ENCODE assay signal across 11 cellular contexts in genomic region chr9:37324691-37325490, GRCh38.
DNase-seq lines count a peak whose midpoint lies in the region; ATAC-seq, FAIRE-seq and TF ChIP-seq lines count a peak whose summit lies in the region.
"Had no signal": no experiment of that assay in that cellular context is flagged by ENCODE, and none has a peak within 500 bp of the region (broad histone marks: within the 10 kb centered on the region; RNA-seq: fewer than 3 reads in every experiment).

No MANE protein-coding gene starts in this region.

- in situ Hi-C loops in KBM-7 (cut with MboI; ENCODE audit: low pct_unique_long_range_greater_than_20kb, low sequenced_read_pairs): no loop called here
- in situ Hi-C loops in mammary epithelial cell (cut with MboI; ENCODE audit: low sequenced_read_pairs in 2 of 2): no loop called here

- H2BK12ac ChIP-seq in trophoblast cell (ENCODE audit: low read length): no peak overlapping the region

- no peaks in the 10 kb centered on the region for H3K79me1 ChIP-seq in trophoblast cell (ENCODE audit: low read length)

- POLR2A ChIA-PET in CD8-positive, alpha-beta memory T cell (lab: Charles Lee): no interaction called here

- no peak overlapping the region for H2BK120ac ChIP-seq in trophoblast cell (ENCODE audit: insufficient read depth, low read length, poor library complexity)

- H2BK5ac ChIP-seq in trophoblast cell (ENCODE audit: low read depth, low read length, poor library complexity): no peak overlapping the region

- no peak overlapping the region for H4K91ac ChIP-seq in trophoblast cell (ENCODE audit: low read depth, low read length)

- 97% methylated on average over 5 of the region's 5 CpGs for WGBS in mammary epithelial cell (ENCODE audit: low coverage, missing lambda C conversion rate)
- no CpG with 5 or more reads among the region's 5 CpGs for WGBS in trophoblast cell (ENCODE audit: extremely low coverage, insufficient coverage, insufficient read length)

- no peak overlapping the region for H3K4ac ChIP-seq in trophoblast cell (ENCODE audit: low read depth, low read length)

- H3K4me2 ChIP-seq in BLaER1 treated with 17β-estradiol and CSF1 and Interleukin-3, amounts not matched to agents 10 nM and 100 nM: peak overlapping the region; percentile 66 to 93 (median 78)
- H3K4me2 ChIP-seq in astrocyte (ENCODE audit: low read length) (peak overlapping the region; percentile 46), mammary epithelial cell (ENCODE audit: insufficient read depth, low read depth, low read length) (no peak overlapping the region), trophoblast cell (ENCODE audit: low read length) (no peak overlapping the region)

- ATAC-seq in GM19395 (IDR thresholded peaks at IDR 0.05; ENCODE audit: unreplicated experiment) (peak; percentile 34), HG03469 (IDR thresholded peaks at IDR 0.05; ENCODE audit: unreplicated experiment) (no peak)

- H3K27ac Mint-ChIP-seq in astrocyte (ENCODE audit: unreplicated experiment): no peak overlapping the region
- peak overlapping the region in 1 of 8 donors; percentile 42 for H3K27ac Mint-ChIP-seq in CD8-positive, alpha-beta memory T cell
- H3K27ac Mint-ChIP-seq: stimulated activated effector memory CD8-positive, alpha-beta T cell treated with anti-CD3 and anti-CD28 coated beads, Interleukin-12 subunit alpha, Interleukin-12 subunit beta, amount 100 ng/mL, for 72 hours had no signal

- H3K9me3 Mint-ChIP-seq in astrocyte (ENCODE audit: unreplicated experiment): no peaks in the 10 kb centered on the region
- no peaks in the 10 kb centered on the region for H3K9me3 Mint-ChIP-seq in CD8-positive, alpha-beta memory T cell
- H3K9me3 Mint-ChIP-seq: stimulated activated effector memory CD8-positive, alpha-beta T cell treated with anti-CD3 and anti-CD28 coated beads, Interleukin-12 subunit alpha, Interleukin-12 subunit beta, amount 100 ng/mL, for 72 hours had no signal

- intact Hi-C loops in mammary epithelial cell (cut with micrococcal nuclease): no loop called here

- peak; percentile 74 for DNase-seq in KBM-7
- no peak for DNase-seq in astrocyte (ENCODE audit: low read depth)
- no peak for DNase-seq in CD8-positive, alpha-beta memory T cell
- no peak for DNase-seq in mammary epithelial cell
- DNase-seq in trophoblast cell: no peak
- DNase-seq: DND-41, KG1 had no signal

- H3K79me2 ChIP-seq in astrocyte (ENCODE audit: insufficient read depth, low read length) (no peaks in the 10 kb centered on the region), mammary epithelial cell (ENCODE audit: insufficient read depth, low read length) (no peaks in the 10 kb centered on the region), trophoblast cell (ENCODE audit: control insufficient read depth, insufficient read depth, low read length, poor library complexity) (no peaks in the 10 kb centered on the region)

- H3K9me3 ChIP-seq in BLaER1 treated with 17β-estradiol and CSF1 and Interleukin-3, amounts not matched to agents 10 nM and 100 nM (replicated peaks in 1 of 11): 0 out of 22 replicates have a peak, but pooled peaks cover 0 to 3% (median 0%) of the 10 kb centered on the region in 11 experiments
- no peaks in the 10 kb centered on the region for H3K9me3 ChIP-seq in astrocyte (ENCODE audit: insufficient read depth, low read depth, low read length)
- no peaks in the 10 kb centered on the region for H3K9me3 ChIP-seq in CD8-positive, alpha-beta memory T cell (ENCODE audit: low read length)
- H3K9me3 ChIP-seq in mammary epithelial cell (replicated peaks; ENCODE audit: insufficient read depth, low read length): no peaks in the 10 kb centered on the region
- no peaks in the 10 kb centered on the region for H3K9me3 ChIP-seq in trophoblast cell (ENCODE audit: insufficient read depth, low read depth, low read length)

- H3K9ac ChIP-seq in BLaER1 treated with 17β-estradiol and CSF1 and Interleukin-3, amounts not matched to agents 10 nM and 100 nM: peak overlapping the region; percentile 59 to 75 (median 68)
- H3K9ac ChIP-seq in astrocyte (ENCODE audit: low read length) (peak overlapping the region; percentile 28), mammary epithelial cell (ENCODE audit: insufficient read depth, low read length) (no peak overlapping the region), trophoblast cell (ENCODE audit: low read length) (no peak overlapping the region)

- H3K36me3 Mint-ChIP-seq in astrocyte (ENCODE audit: low read depth, unreplicated experiment): no peaks in the 10 kb centered on the region
- peaks cover 0 to 38% (median 4%) of the 10 kb centered on the region in 3 donors for H3K36me3 Mint-ChIP-seq in CD8-positive, alpha-beta memory T cell

- no peak for FAIRE-seq in astrocyte (lab: Jason Lieb, UNC)

- peak overlapping the region in 7 of 10 experiments; percentile 1 to 49 (median 9); a peak in 6 of 20 replicates for H3K4me3 ChIP-seq in BLaER1 treated with 17β-estradiol and CSF1 and Interleukin-3, amounts not matched to agents 10 nM and 100 nM
- H3K4me3 ChIP-seq in astrocyte (ENCODE audit: insufficient read depth, low read depth, low read length) (no peak overlapping the region), mammary epithelial cell (replicated peaks in 1 of 3; ENCODE audit: insufficient read depth in 1 of 3, low read depth in 2 of 3, low read length in 3 of 3) (no peak overlapping the region), trophoblast cell (ENCODE audit: low read depth, low read length) (no peak overlapping the region)
- no peak overlapping the region for H3K4me3 ChIP-seq in CD8-positive, alpha-beta memory T cell (ENCODE audit: low read length)

- dilution Hi-C loops in mammary epithelial cell (cut with HindIII; ENCODE audit: low sequenced_read_pairs): no loop called here

- H3K27ac ChIP-seq in BLaER1 treated with 17β-estradiol and CSF1 and Interleukin-3, amounts not matched to agents 10 nM and 100 nM: peak overlapping the region; percentile 25 to 84 (median 81); a peak in 21 of 22 replicates
- peak overlapping the region; percentile 4 for H3K27ac ChIP-seq in astrocyte (ENCODE audit: low read depth, low read length)
- H3K27ac ChIP-seq in CD8-positive, alpha-beta memory T cell (ENCODE audit: low read depth, low read length): no peak overlapping the region
- H3K27ac ChIP-seq in mammary epithelial cell (ENCODE audit: insufficient read depth, low read depth, low read length): no peak overlapping the region
- H3K27ac ChIP-seq in trophoblast cell (ENCODE audit: low read depth, low read length): no peak overlapping the region

- CTCF ChIA-PET in CD8-positive, alpha-beta memory T cell (lab: Charles Lee): no interaction called here
- CTCF ChIA-PET in mammary epithelial cell (lab: Charles Lee; ENCODE audit: low non-redundant PET): no interaction called here

- H3K27me3 Mint-ChIP-seq in astrocyte (ENCODE audit: low read depth, unreplicated experiment): no peaks in the 10 kb centered on the region
- no peaks in the 10 kb centered on the region for H3K27me3 Mint-ChIP-seq in CD8-positive, alpha-beta memory T cell

- H2AFZ ChIP-seq in astrocyte (ENCODE audit: low read depth, low read length) (no peak overlapping the region), mammary epithelial cell (ENCODE audit: low read depth, low read length) (no peak overlapping the region), trophoblast cell (ENCODE audit: insufficient read depth, low read length, poor library complexity) (no peak overlapping the region)

- peaks cover 0 to 74% (median 22%) of the 10 kb centered on the region in 11 experiments; a peak in 16 of 22 replicates for H3K36me3 ChIP-seq in BLaER1 treated with 17β-estradiol and CSF1 and Interleukin-3, amounts not matched to agents 10 nM and 100 nM
- no peaks in the 10 kb centered on the region for H3K36me3 ChIP-seq in astrocyte (ENCODE audit: insufficient read depth, low read length)
- no peaks in the 10 kb centered on the region for H3K36me3 ChIP-seq in CD8-positive, alpha-beta memory T cell (ENCODE audit: insufficient read depth, low read length)
- no peaks in the 10 kb centered on the region for H3K36me3 ChIP-seq in mammary epithelial cell (ENCODE audit: insufficient read depth, low read length)
- H3K36me3 ChIP-seq in trophoblast cell (ENCODE audit: control insufficient read depth in 1 of 2, insufficient read depth in 2 of 2, low read length in 2 of 2): no peaks in the 10 kb centered on the region

- no peak overlapping the region for H3K4me3 Mint-ChIP-seq in astrocyte (ENCODE audit: unreplicated experiment)
- H3K4me3 Mint-ChIP-seq in CD8-positive, alpha-beta memory T cell: no peak overlapping the region
- H3K4me3 Mint-ChIP-seq: stimulated activated effector memory CD8-positive, alpha-beta T cell treated with anti-CD3 and anti-CD28 coated beads, Interleukin-12 subunit alpha, Interleukin-12 subunit beta, amount 100 ng/mL, for 72 hours had no signal

- no peaks in the 10 kb centered on the region for H3K27me3 ChIP-seq in BLaER1 treated with 17β-estradiol and CSF1 and Interleukin-3, amounts not matched to agents 10 nM and 100 nM
- H3K27me3 ChIP-seq in astrocyte (ENCODE audit: insufficient read depth, low read length) (no peaks in the 10 kb centered on the region), mammary epithelial cell (ENCODE audit: insufficient read depth, low read length) (no peaks in the 10 kb centered on the region), trophoblast cell (ENCODE audit: insufficient read depth, low read length) (no peaks in the 10 kb centered on the region)
- H3K27me3 ChIP-seq in CD8-positive, alpha-beta memory T cell (ENCODE audit: insufficient read depth, low read length, poor library complexity, severe bottlenecking): no peaks in the 10 kb centered on the region

- no peak overlapping the region for H2AK5ac ChIP-seq in trophoblast cell (ENCODE audit: low read length)

- H3K18ac ChIP-seq in trophoblast cell (ENCODE audit: low read length): no peak overlapping the region

- no peak for TF ChIP-seq CTCF in astrocyte (IDR thresholded peaks at IDR 0.05; ENCODE audit: insufficient read depth, low read depth, low read length)
- TF ChIP-seq CTCF in mammary epithelial cell (conservative IDR thresholded peaks at IDR 0.05 in 1 of 2, IDR thresholded peaks at IDR 0.05 in 1 of 2; ENCODE audit: extremely low read depth in 1 of 2, insufficient read depth in 1 of 2, low read depth in 1 of 2, low read length in 2 of 2): no peak

- H4K20me1 ChIP-seq in BLaER1 treated with 17β-estradiol and CSF1 and Interleukin-3, amounts not matched to agents 10 nM and 100 nM: peaks cover 0 to 42% (median 0%) of the 10 kb centered on the region in 11 experiments; a peak in 3 of 22 replicates
- H4K20me1 ChIP-seq in astrocyte (ENCODE audit: insufficient read depth, low read length): no peaks in the 10 kb centered on the region
- H4K20me1 ChIP-seq in mammary epithelial cell (ENCODE audit: insufficient read depth, low read length): no peaks in the 10 kb centered on the region

- no peak overlapping the region for H4K8ac ChIP-seq in trophoblast cell (ENCODE audit: low read depth, low read length)

- no peak overlapping the region for H3K14ac ChIP-seq in trophoblast cell (ENCODE audit: low read length)

- peaks cover 11% of the 10 kb centered on the region for H3K4me1 Mint-ChIP-seq in astrocyte (ENCODE audit: low read depth, unreplicated experiment)
- peaks cover 0 to 6% (median 4%) of the 10 kb centered on the region in 3 donors for H3K4me1 Mint-ChIP-seq in CD8-positive, alpha-beta memory T cell
- H3K4me1 Mint-ChIP-seq: stimulated activated effector memory CD8-positive, alpha-beta T cell treated with anti-CD3 and anti-CD28 coated beads, Interleukin-12 subunit alpha, Interleukin-12 subunit beta, amount 100 ng/mL, for 72 hours had no signal

- H3K23ac ChIP-seq in trophoblast cell (ENCODE audit: low read length): no peak overlapping the region

- H4K12ac ChIP-seq in trophoblast cell (ENCODE audit: low read depth, low read length): no peak overlapping the region

- H3K4me1 ChIP-seq in BLaER1 treated with 17β-estradiol and CSF1 and Interleukin-3, amounts not matched to agents 10 nM and 100 nM: peaks cover 44 to 97% (median 69%) of the 10 kb centered on the region in 10 experiments
- H3K4me1 ChIP-seq in astrocyte (ENCODE audit: insufficient read depth, low read length) (peaks cover 8% of the 10 kb centered on the region), mammary epithelial cell (ENCODE audit: insufficient read depth, low read length) (no peaks in the 10 kb centered on the region), trophoblast cell (ENCODE audit: control insufficient read depth in 1 of 2, insufficient read depth in 2 of 2, low read length in 2 of 2) (no peaks in the 10 kb centered on the region)
- H3K4me1 ChIP-seq in CD8-positive, alpha-beta memory T cell (ENCODE audit: insufficient read depth, low read length): no peaks in the 10 kb centered on the region

- BruUV-seq in mammary epithelial cell (replicated peaks; lab: Mats Ljungman, UMichigan): no TSS peak

Comparison
In these comparisons a context has a peak if more than half of its experiments do, and no peak if none do; other contexts are left out.
1. H3K27ac ChIP-seq: peak in BLaER1 treated with 17β-estradiol and CSF1 and Interleukin-3, amounts not matched to agents 10 nM and 100 nM (11 of 11) and astrocyte (single experiment); none in CD8-positive, alpha-beta memory T cell (single experiment), mammary epithelial cell (single experiment) and trophoblast cell (single experiment).
2. H3K4me2 ChIP-seq: peak in BLaER1 treated with 17β-estradiol and CSF1 and Interleukin-3, amounts not matched to agents 10 nM and 100 nM (11 of 11) and astrocyte (single experiment); none in mammary epithelial cell (single experiment) and trophoblast cell (single experiment).
3. H3K4me3 ChIP-seq: peak in BLaER1 treated with 17β-estradiol and CSF1 and Interleukin-3, amounts not matched to agents 10 nM and 100 nM (7 of 10); none in astrocyte (single experiment), CD8-positive, alpha-beta memory T cell (single experiment), mammary epithelial cell (0 of 3) and trophoblast cell (single experiment).
4. H3K9ac ChIP-seq: peak in BLaER1 treated with 17β-estradiol and CSF1 and Interleukin-3, amounts not matched to agents 10 nM and 100 nM (11 of 11) and astrocyte (single experiment); none in mammary epithelial cell (single experiment) and trophoblast cell (single experiment).